17 cellular contexts compared by ENCODE assay signal in genomic region chr12:114702462-114702861, GRCh38. TPM values are rescaled to one million over a fixed set of nuclear protein-coding genes. Genes with fewer than 3 reads are reported as not detected.
"Had no signal": no experiment of that assay in that cellular context is flagged by ENCODE, and none has a peak within 500 bp of the region (broad histone marks: within the 10 kb centered on the region; RNA-seq: fewer than 3 reads in every experiment).

No MANE protein-coding gene starts in this region.

- H3K36me3 ChIP-seq: cardiac muscle cell, heart left ventricle, lower lobe of right lung, upper lobe of right lung had no signal

- ATAC-seq: activated naive CD8-positive, alpha-beta T cell treated with anti-CD3 and anti-CD28 coated beads, Interleukin-2, amount 50 U/mL, for 24 hours; body of pancreas; heart left ventricle; left lobe of liver; lower lobe of right lung; naive thymus-derived CD4-positive, alpha-beta T cell; right cardiac atrium; T-cell; upper lobe of right lung had no signal

- H3K9me3 Mint-ChIP-seq: activated CD4-positive, alpha-beta memory T cell treated with anti-CD3 and anti-CD28 coated beads, Interleukin-2, amount 10 ng/mL, durations not matched to agents 7 days and 5 days; activated naive CD4-positive, alpha-beta T cell treated with anti-CD3 and anti-CD28 coated beads, Interleukin-2, amount 10 ng/mL, durations not matched to agents 7 days and 5 days; activated naive CD8-positive, alpha-beta T cell treated with anti-CD3 and anti-CD28 coated beads, Interleukin-2, amount 50 U/mL, for 24 hours; T-cell had no signal

- H3K27ac Mint-ChIP-seq: activated CD4-positive, alpha-beta memory T cell treated with anti-CD3 and anti-CD28 coated beads, Interleukin-2, amount 10 ng/mL, durations not matched to agents 7 days and 5 days; activated naive CD4-positive, alpha-beta T cell treated with anti-CD3 and anti-CD28 coated beads, Interleukin-2, amount 10 ng/mL, durations not matched to agents 7 days and 5 days; activated naive CD8-positive, alpha-beta T cell treated with anti-CD3 and anti-CD28 coated beads, Interleukin-2, amount 50 U/mL, for 24 hours; immature natural killer cell; naive thymus-derived CD4-positive, alpha-beta T cell; T-cell had no signal

- H3K36me3 Mint-ChIP-seq: activated naive CD4-positive, alpha-beta T cell treated with anti-CD3 and anti-CD28 coated beads, Interleukin-2, amount 10 ng/mL, durations not matched to agents 7 days and 5 days; immature natural killer cell; T-cell had no signal

- H3K4me3 ChIP-seq: body of pancreas, cardiac muscle cell, heart left ventricle, lower lobe of right lung, testis, upper lobe of right lung had no signal

- DNase-seq: activated CD4-positive, alpha-beta memory T cell treated with anti-CD3 and anti-CD28 coated beads, Interleukin-2, amount 10 ng/mL, durations not matched to agents 7 days and 5 days; activated effector memory CD4-positive, alpha-beta T cell treated with anti-CD3 and anti-CD28 coated beads, Interleukin-2, amount 50 U/mL, for 16 hours; activated naive CD4-positive, alpha-beta T cell treated with anti-CD3 and anti-CD28 coated beads, Interleukin-2, amount 10 ng/mL, durations not matched to agents 7 days and 5 days; activated naive CD8-positive, alpha-beta T cell treated with anti-CD3 and anti-CD28 coated beads, Interleukin-2, amount 50 U/mL, for 24 hours; body of pancreas; cortex of kidney; heart left ventricle; immature natural killer cell; lower lobe of right lung; naive thymus-derived CD4-positive, alpha-beta T cell; right cardiac atrium; stimulated activated CD4-positive, alpha-beta T cell treated with anti-CD3 and anti-CD28 coated beads, Interleukin-1b, Interleukin-23, amount 100 ng/mL, for 48 hours; T-cell; testis; upper lobe of right lung had no signal

- H3K27me3 ChIP-seq: testis had no signal

- H3K4me3 Mint-ChIP-seq: activated CD4-positive, alpha-beta memory T cell treated with anti-CD3 and anti-CD28 coated beads, Interleukin-2, amount 10 ng/mL, durations not matched to agents 7 days and 5 days; activated naive CD4-positive, alpha-beta T cell treated with anti-CD3 and anti-CD28 coated beads, Interleukin-2, amount 10 ng/mL, durations not matched to agents 7 days and 5 days; activated naive CD8-positive, alpha-beta T cell treated with anti-CD3 and anti-CD28 coated beads, Interleukin-2, amount 50 U/mL, for 24 hours; immature natural killer cell; naive thymus-derived CD4-positive, alpha-beta T cell; T-cell had no signal

- H3K4me1 ChIP-seq: body of pancreas, lower lobe of right lung, testis, upper lobe of right lung had no signal

- H3K4me1 Mint-ChIP-seq: activated CD4-positive, alpha-beta memory T cell treated with anti-CD3 and anti-CD28 coated beads, Interleukin-2, amount 10 ng/mL, durations not matched to agents 7 days and 5 days; activated naive CD4-positive, alpha-beta T cell treated with anti-CD3 and anti-CD28 coated beads, Interleukin-2, amount 10 ng/mL, durations not matched to agents 7 days and 5 days; activated naive CD8-positive, alpha-beta T cell treated with anti-CD3 and anti-CD28 coated beads, Interleukin-2, amount 50 U/mL, for 24 hours; immature natural killer cell; T-cell had no signal

- H3K27ac ChIP-seq: body of pancreas, cardiac muscle cell, heart left ventricle, lower lobe of right lung, testis, upper lobe of right lung had no signal

RNA-seq across cellular contexts. Expression of gene TBX3, which starts 18.5 kb away (rescaled TPM):
- total RNA-seq: activated CD4-positive, alpha-beta memory T cell treated with anti-CD3 and anti-CD28 coated beads, Interleukin-2, amount 10 ng/mL, durations not matched to agents 7 days and 5 days; naive thymus-derived CD4-positive, alpha-beta T cell had no signal
- polyA plus RNA-seq: immature natural killer cell; naive thymus-derived CD4-positive, alpha-beta T cell had no signal
